10 cellular contexts compared by ENCODE assay signal in genomic region chr15:74983725-74984231, GRCh38.
DNase-seq lines count a peak whose midpoint lies in the region; ATAC-seq and TF ChIP-seq lines count a peak whose summit lies in the region.
"Had no signal": no experiment of that assay in that cellular context is flagged by ENCODE, and none has a peak within 500 bp of the region (broad histone marks: within the 10 kb centered on the region; RNA-seq: fewer than 3 reads in every experiment).

No MANE protein-coding gene starts in this region.

- H3K27me3 ChIP-seq in brain microvascular endothelial cell (replicated peaks): no peaks in the 10 kb centered on the region

- H3K4me3 ChIP-seq in brain microvascular endothelial cell (ENCODE audit: low read depth, low read length): no peak overlapping the region

- H3K36me3 ChIP-seq in brain microvascular endothelial cell (replicated peaks): no peaks in the 10 kb centered on the region

- peak; percentile 24 for DNase-seq in activated CD8-positive, alpha-beta memory T cell treated with anti-CD3 and anti-CD28 coated beads, Interleukin-2, amount 50 U/mL, for 4 hours
- DNase-seq in stimulated activated CD4-positive, alpha-beta T cell treated with anti-CD3 and anti-CD28 coated beads, Interleukin-15, amount 100 ng/mL, for 24 hours: peak; percentile 72
- DNase-seq in brain microvascular endothelial cell (no peak), caudate nucleus (lab: John Stamatoyannopoulos, UW) (no peak), NCI-H82 treated with DMSO at 0.1 percent for 48 hours (lab: John Stamatoyannopoulos, UW; ENCODE audit: unreplicated experiment) (no peak)
- DNase-seq: NCI-H1105 treated with DMSO at 0.1 percent for 48 hours, retina had no signal

- no peak for TF ChIP-seq CTCF in brain microvascular endothelial cell (IDR thresholded peaks at IDR 0.05; ENCODE audit: low read depth, low read length, missing control alignments)

- ATAC-seq in GM18870 (IDR thresholded peaks at IDR 0.05; ENCODE audit: unreplicated experiment) (peak; percentile 53), HG03432 (IDR thresholded peaks at IDR 0.05; ENCODE audit: unreplicated experiment) (peak; percentile 57), HG02885 (IDR thresholded peaks at IDR 0.05; ENCODE audit: poor library complexity, unreplicated experiment) (no peak)

- no peak overlapping the region for H3K27ac ChIP-seq in brain microvascular endothelial cell
- H3K27ac ChIP-seq in caudate nucleus (ENCODE audit: low read depth, low read length): no peak overlapping the region

- in situ Hi-C loops in brain microvascular endothelial cell (cut with HindIII; ENCODE audit: low pct_ligation_motif_present, low sequenced_read_pairs): no loop called here

Comparison
In these comparisons a context has a peak if more than half of its experiments do, and no peak if none do; other contexts are left out.
1. DNase-seq: peak in activated CD8-positive, alpha-beta memory T cell treated with anti-CD3 and anti-CD28 coated beads, Interleukin-2, amount 50 U/mL, for 4 hours (single experiment) and stimulated activated CD4-positive, alpha-beta T cell treated with anti-CD3 and anti-CD28 coated beads, Interleukin-15, amount 100 ng/mL, for 24 hours (single experiment); none in brain microvascular endothelial cell (single experiment), caudate nucleus (0 of 61) and NCI-H82 treated with DMSO at 0.1 percent for 48 hours (single experiment).